ENCODE assay signal across 27 cellular contexts in the genomic region with DNA sequence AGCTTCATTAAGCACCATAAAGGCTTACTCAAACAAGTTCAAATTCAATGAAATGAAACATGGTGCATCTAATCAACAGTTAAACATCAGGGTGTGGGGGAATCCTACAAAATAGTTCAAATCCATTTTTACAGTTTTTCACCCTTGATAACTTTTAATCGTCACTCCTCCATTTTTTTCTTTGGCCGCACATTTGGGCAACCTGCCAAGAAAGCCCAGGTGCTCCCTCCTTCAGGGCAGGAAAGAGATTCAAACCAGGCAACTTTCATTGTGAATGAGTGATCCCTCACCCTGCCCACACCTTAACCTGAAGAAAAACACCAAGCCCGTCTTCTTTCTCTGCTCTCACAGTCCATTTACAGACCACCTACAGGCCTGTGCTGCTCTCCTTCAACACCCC. TPM values are rescaled to one million over a fixed set of nuclear protein-coding genes. Genes with fewer than 3 reads are reported as not detected.
"Had no signal": no experiment of that assay in that cellular context is flagged by ENCODE, and none has a peak within 500 bp of the region (broad histone marks: within the 10 kb centered on the region; RNA-seq: fewer than 3 reads in every experiment).

No MANE protein-coding gene starts in this region.

- ATAC-seq: activated T-cell treated with anti-CD3 and anti-CD28 coated beads, Interleukin-2, amount 50 U/mL, for 72 hours; PC-3; WTC11 had no signal

- DNase-seq: activated CD4-positive, alpha-beta memory T cell treated with anti-CD3 and anti-CD28 coated beads, Interleukin-2, amount 10 ng/mL, durations not matched to agents 7 days and 5 days; activated CD4-positive, alpha-beta T cell treated with anti-CD3 and anti-CD28 coated beads, Interleukin-2, amount 50 U/mL, for 1 hour; activated CD8-positive, alpha-beta memory T cell treated with anti-CD3 and anti-CD28 coated beads, Interleukin-2, amount 50 U/mL, for 4 hours; activated naive CD4-positive, alpha-beta T cell treated with anti-CD3 and anti-CD28 coated beads, Interleukin-2, amount 50 U/mL, for 16 hours; activated naive CD8-positive, alpha-beta T cell treated with anti-CD3 and anti-CD28 coated beads, Interleukin-2, amount 10 ng/mL, durations not matched to agents 7 days and 5 days; activated T-cell treated with anti-CD3 and anti-CD28 coated beads, Interleukin-2, amount 50 U/mL, for 72 hours; adrenal gland; anterior cingulate cortex; caudate nucleus; KG1; NCI-H1048; NCI-H1417 treated with DMSO at 0.1 percent for 48 hours; NCI-H1694; NCI-H2029; NCI-H446; NCI-H524; NCI-H82; PC-3; SHP77 treated with DMSO at 0.1 percent for 48 hours had no signal

- H3K27ac ChIP-seq: adrenal gland, coronary artery had no signal

- H3K36me3 ChIP-seq: adrenal gland had no signal

- FAIRE-seq: RCC 7860 had no signal

- H3K27ac Mint-ChIP-seq: activated CD4-positive, alpha-beta memory T cell treated with anti-CD3 and anti-CD28 coated beads, Interleukin-2, amount 10 ng/mL, durations not matched to agents 7 days and 5 days; activated naive CD8-positive, alpha-beta T cell treated with anti-CD3 and anti-CD28 coated beads, Interleukin-2, amount 10 ng/mL, durations not matched to agents 7 days and 5 days; activated T-cell treated with anti-CD3 and anti-CD28 coated beads, Interleukin-2, amount 50 U/mL, for 72 hours; activated T-helper 2 cell treated with anti-CD3 and anti-CD28 coated beads, Interferon-gamma antibody, Interleukin-2, Interleukin-4, amounts not matched to agents 10 μg/mL and 5 μg/mL and 100 μg/mL, durations not matched to agents 14 hours and 24 hours and 36 hours; T-helper 1 cell treated with Interleukin-12 subunit alpha and Interleukin-12 subunit beta and Interleukin-4 antibody, amounts not matched to agents 30 μg/mL and 1 μg/mL, for 36 hours; WTC11 had no signal

- H3K27me3 ChIP-seq: adrenal gland had no signal

- H3K9me3 ChIP-seq: adrenal gland had no signal

- H3K36me3 Mint-ChIP-seq: WTC11 had no signal

- H3K4me3 ChIP-seq: adrenal gland, coronary artery had no signal

- H3K9me3 Mint-ChIP-seq: activated T-helper 2 cell treated with anti-CD3 and anti-CD28 coated beads, Interferon-gamma antibody, Interleukin-2, Interleukin-4, amounts not matched to agents 10 μg/mL and 5 μg/mL and 100 μg/mL, durations not matched to agents 14 hours and 24 hours and 36 hours had no signal

- H3K4me3 Mint-ChIP-seq: activated CD4-positive, alpha-beta memory T cell treated with anti-CD3 and anti-CD28 coated beads, Interleukin-2, amount 10 ng/mL, durations not matched to agents 7 days and 5 days; activated naive CD8-positive, alpha-beta T cell treated with anti-CD3 and anti-CD28 coated beads, Interleukin-2, amount 10 ng/mL, durations not matched to agents 7 days and 5 days; activated T-cell treated with anti-CD3 and anti-CD28 coated beads, Interleukin-2, amount 50 U/mL, for 72 hours; T-helper 1 cell treated with Interleukin-12 subunit alpha and Interleukin-12 subunit beta and Interleukin-4 antibody, amounts not matched to agents 30 μg/mL and 1 μg/mL, for 36 hours; WTC11 had no signal

RNA-seq across cellular contexts. Expression of gene TRIM61, which starts 24.9 kb away (rescaled TPM):
- total RNA-seq: LHCN-M2, M059J, PC-3, SK-MEL-5 had no signal
